Comparison of ENCODE assay signal across 30 cellular contexts in genomic region chr6:151075527-151075926, GRCh38.
A peak's percentile ranks its signal among the peaks of the same experiment; 100 is the strongest.
DNase-seq lines count a peak whose midpoint lies in the region; ATAC-seq, FAIRE-seq and TF ChIP-seq lines count a peak whose summit lies in the region.
"Had no signal": no experiment of that assay in that cellular context is flagged by ENCODE, and none has a peak within 500 bp of the region (broad histone marks: within the 10 kb centered on the region; RNA-seq: fewer than 3 reads in every experiment).

No MANE protein-coding gene starts in this region.

- DNase-seq in MCF 10A (ENCODE audit: unreplicated experiment): peak; percentile 61
- no peak for DNase-seq in breast epithelium (ENCODE audit: low spot score in 2 of 2)
- DNase-seq in cardiac fibroblast (ENCODE audit: low read depth in 2 of 2): peak; percentile 86 to 92
- peak; percentile 51 to 66 for DNase-seq in foreskin keratinocyte
- DNase-seq in H54 (ENCODE audit: insufficient read length, low spot score): no peak
- DNase-seq in omental fat pad (ENCODE audit: low spot score): no peak
- DNase-seq in nucleus accumbens (lab: John Stamatoyannopoulos, UW): no peak
- DNase-seq: activated CD4-positive, alpha-beta T cell treated with anti-CD3 and anti-CD28 coated beads, Interleukin-2, amount 50 U/mL, for 48 hours; activated CD4-positive, CD25-positive, alpha-beta regulatory T cell; activated naive CD8-positive, alpha-beta T cell treated with anti-CD3 and anti-CD28 coated beads for 36 hours; AML-193; CD8-positive, alpha-beta memory T cell; DMS53; left ventricle myocardium superior; MG63; midbrain; NCI-H1436; NCI-H524; psoas muscle; stimulated activated CD4-positive, alpha-beta T cell treated with anti-CD3 and anti-CD28 coated beads, Interleukin-4, amount 100 ng/mL, for 1 hour; stimulated activated naive CD4-positive, alpha-beta T cell treated with Interleukin-2 at 50 U/mL for 16 hours had no signal

- H3K27me3 ChIP-seq in breast epithelium (no peaks in the 10 kb centered on the region), foreskin keratinocyte (no peaks in the 10 kb centered on the region)
- H3K27me3 ChIP-seq: hepatocyte, MG63 had no signal

- ATAC-seq in foreskin keratinocyte (peak; percentile 54), omental fat pad (ENCODE audit: low FRiP score) (no peak), GM18868 (IDR thresholded peaks at IDR 0.05; ENCODE audit: unreplicated experiment) (no peak)
- ATAC-seq: GM12878, left ventricle myocardium superior, psoas muscle had no signal

- no peak for FAIRE-seq in H54 (lab: Jason Lieb, UNC)
- FAIRE-seq: colon, GM12878, H1 had no signal

- H3K4me1 ChIP-seq in breast epithelium: no peaks in the 10 kb centered on the region
- peaks cover 11% of the 10 kb centered on the region for H3K4me1 ChIP-seq in foreskin keratinocyte
- H3K4me1 ChIP-seq: psoas muscle had no signal

- H3K4me1 Mint-ChIP-seq in MCF 10A (ENCODE audit: insufficient read depth, unreplicated experiment): no peaks in the 10 kb centered on the region
- H3K4me1 Mint-ChIP-seq: activated naive CD8-positive, alpha-beta T cell treated with anti-CD3 and anti-CD28 coated beads for 36 hours; CD8-positive, alpha-beta memory T cell; endodermal cell had no signal

- POLR2A ChIA-PET in MCF 10A (lab: Yijun Ruan, JAX): no interaction called here

- TF ChIP-seq CTCF in MCF 10A (IDR thresholded peaks at IDR 0.05; ENCODE audit: unreplicated experiment) (no peak), breast epithelium (IDR thresholded peaks at IDR 0.05) (no peak), cardiac fibroblast (IDR thresholded peaks at IDR 0.05; ENCODE audit: low read depth, low read length) (no peak), foreskin keratinocyte (conservative IDR thresholded peaks at IDR 0.05) (no peak), omental fat pad (IDR thresholded peaks at IDR 0.05) (no peak)

- H3K4me3 Mint-ChIP-seq in MCF 10A (ENCODE audit: unreplicated experiment): no peak overlapping the region
- H3K4me3 Mint-ChIP-seq: activated naive CD8-positive, alpha-beta T cell treated with anti-CD3 and anti-CD28 coated beads for 36 hours; CD8-positive, alpha-beta memory T cell; endodermal cell had no signal

- H3K9me3 ChIP-seq in breast epithelium: no peaks in the 10 kb centered on the region
- H3K9me3 ChIP-seq: psoas muscle, thoracic aorta had no signal

- no peak overlapping the region for H3K27ac Mint-ChIP-seq in MCF 10A (ENCODE audit: low read depth, unreplicated experiment)
- H3K27ac Mint-ChIP-seq: activated naive CD8-positive, alpha-beta T cell treated with anti-CD3 and anti-CD28 coated beads for 36 hours; CD8-positive, alpha-beta memory T cell; endodermal cell had no signal

- no peak for TF ChIP-seq POLR2A in breast epithelium (IDR thresholded peaks at IDR 0.05)
- TF ChIP-seq POLR2A in H54 (IDR thresholded peaks at IDR 0.05; ENCODE audit: low read depth, low read length): no peak

- peaks cover 22% of the 10 kb centered on the region for H3K36me3 Mint-ChIP-seq in MCF 10A (ENCODE audit: insufficient read depth, unreplicated experiment)

- no peaks in the 10 kb centered on the region for H3K27me3 Mint-ChIP-seq in MCF 10A (ENCODE audit: insufficient read depth, unreplicated experiment)
- H3K27me3 Mint-ChIP-seq: activated naive CD8-positive, alpha-beta T cell treated with anti-CD3 and anti-CD28 coated beads for 36 hours; CD8-positive, alpha-beta memory T cell had no signal

- H3K4me3 ChIP-seq in breast epithelium (no peak overlapping the region), cardiac fibroblast (replicated peaks in 1 of 2; ENCODE audit: low read depth in 2 of 2, low read length in 2 of 2) (no peak overlapping the region)
- H3K4me3 ChIP-seq: GM12878, hepatocyte, MG63, psoas muscle, smooth muscle cell, thoracic aorta had no signal

- H3K36me3 ChIP-seq in breast epithelium: no peaks in the 10 kb centered on the region
- H3K36me3 ChIP-seq: thoracic aorta had no signal

- intact Hi-C loops in MCF 10A (cut with micrococcal nuclease) (no loop called here), breast epithelium (cut with DNase I; ENCODE audit: low total_unique reads) (no loop called here)

- H3K27ac ChIP-seq in breast epithelium (no peak overlapping the region), foreskin keratinocyte (peak overlapping the region; percentile 56)
- H3K27ac ChIP-seq: 22Rv1, hepatocyte, psoas muscle, thoracic aorta had no signal

- CTCF ChIA-PET in MCF 10A (lab: Yijun Ruan, JAX): no interaction called here

- BruUV-seq in MCF 10A (replicated peaks; lab: Mats Ljungman, UMichigan): no TSS peak

- no peaks in the 10 kb centered on the region for H3K9me3 Mint-ChIP-seq in MCF 10A (ENCODE audit: unreplicated experiment)

Comparison
In these comparisons a context has a peak if more than half of its experiments do, and no peak if none do; other contexts are left out.
1. DNase-seq: peak in MCF 10A (single experiment), cardiac fibroblast (2 of 2) and foreskin keratinocyte (2 of 2); none in breast epithelium (0 of 2), H54 (single experiment), omental fat pad (single experiment) and nucleus accumbens (0 of 56).